ENCODE assay signal across 10 cellular contexts in genomic region chr2:85468704-85469349, GRCh38. TPM values are rescaled to one million over a fixed set of nuclear protein-coding genes. Genes with fewer than 3 reads are reported as not detected.
DNase-seq lines count a peak whose midpoint lies in the region; ATAC-seq and TF ChIP-seq lines count a peak whose summit lies in the region.
"Had no signal": no experiment of that assay in that cellular context is flagged by ENCODE, and none has a peak within 500 bp of the region (broad histone marks: within the 10 kb centered on the region; RNA-seq: fewer than 3 reads in every experiment).

No MANE protein-coding gene starts in this region.

- peak; percentile 83 for DNase-seq in GM23338 (ENCODE audit: low spot score)
- DNase-seq in fibroblast of the conjunctiva (ENCODE audit: low read depth): peak; percentile 50
- DNase-seq in progenitor cell of endocrine pancreas (ENCODE audit: low spot score, unreplicated experiment): no peak
- DNase-seq in naive thymus-derived CD8-positive, alpha-beta T cell: no peak
- DNase-seq in T-helper 2 cell treated with Interferon-gamma antibody and Interleukin-4, amounts not matched to agents 5 μg/mL and 100 μg/mL, for 36 hours (ENCODE audit: low spot score): no peak
- DNase-seq: stimulated activated naive CD8-positive, alpha-beta T cell treated with anti-CD3 and anti-CD28 coated beads, Interleukin-15, Interleukin-2, amounts not matched to agents 100 U/mL and 50 U/mL, for 24 hours had no signal

- peak in 1 of 2 experiments; percentile 42; a peak in 2 of 4 replicates for TF ChIP-seq CTCF in GM23338 (conservative IDR thresholded peaks at IDR 0.05; ENCODE audit: low read depth in 2 of 2)
- TF ChIP-seq CTCF in OCI-LY3 (IDR thresholded peaks at IDR 0.05; ENCODE audit: low read depth, low read length): no peak
- no peak for TF ChIP-seq CTCF in progenitor cell of endocrine pancreas (IDR thresholded peaks at IDR 0.05; ENCODE audit: unreplicated experiment)

- ATAC-seq in GM23338 (peak; percentile 94), GM21619 (IDR thresholded peaks at IDR 0.05; ENCODE audit: unreplicated experiment) (no peak)
- ATAC-seq in naive thymus-derived CD8-positive, alpha-beta T cell: no peak
- no peak for ATAC-seq in stimulated activated memory B cell treated with anti-CD40 and anti-IgM and Interleukin-4, amounts not matched to agents 10 μg/mL and 1 μg/mL and 100 μg/mL, for 72 hours
- ATAC-seq: stimulated activated naive CD8-positive, alpha-beta T cell treated with anti-CD3 and anti-CD28 coated beads, Interleukin-15, Interleukin-2, amounts not matched to agents 100 U/mL and 50 U/mL, for 24 hours had no signal

- H3K4me1 ChIP-seq in GM23338 (ENCODE audit: insufficient read depth): peaks cover 12% of the 10 kb centered on the region
- peaks cover 9% of the 10 kb centered on the region for H3K4me1 ChIP-seq in OCI-LY3 (ENCODE audit: low read length)

- H4K20me1 ChIP-seq in GM23338 (replicated peaks; ENCODE audit: insufficient read depth) (no peaks in the 10 kb centered on the region), OCI-LY3 (ENCODE audit: insufficient read depth, low read length) (no peaks in the 10 kb centered on the region)

- H3K4me3 ChIP-seq in GM23338 (no peak overlapping the region), OCI-LY3 (ENCODE audit: low read length) (no peak overlapping the region)

- H3K27me3 Mint-ChIP-seq in GM23338 (ENCODE audit: insufficient read depth, low read depth, poor library complexity): peaks cover 1% of the 10 kb centered on the region
- no peaks in the 10 kb centered on the region for H3K27me3 Mint-ChIP-seq in progenitor cell of endocrine pancreas
- H3K27me3 Mint-ChIP-seq in naive thymus-derived CD8-positive, alpha-beta T cell: peaks cover 0 to 1% (median 0%) of the 10 kb centered on the region in 5 donors
- H3K27me3 Mint-ChIP-seq in stimulated activated memory B cell treated with anti-CD40 and anti-IgM and Interleukin-4, amounts not matched to agents 10 μg/mL and 1 μg/mL and 100 μg/mL, for 72 hours: no peaks in the 10 kb centered on the region
- no peaks in the 10 kb centered on the region for H3K27me3 Mint-ChIP-seq in T-helper 2 cell treated with Interferon-gamma antibody and Interleukin-4, amounts not matched to agents 5 μg/mL and 100 μg/mL, for 36 hours (ENCODE audit: low read depth)

- H3K27ac Mint-ChIP-seq in GM23338 (peak overlapping the region; percentile 70), progenitor cell of endocrine pancreas (peak overlapping the region; percentile 83)
- no peak overlapping the region for H3K27ac Mint-ChIP-seq in naive thymus-derived CD8-positive, alpha-beta T cell
- H3K27ac Mint-ChIP-seq in stimulated activated memory B cell treated with anti-CD40 and anti-IgM and Interleukin-4, amounts not matched to agents 10 μg/mL and 1 μg/mL and 100 μg/mL, for 72 hours: no peak overlapping the region
- no peak overlapping the region for H3K27ac Mint-ChIP-seq in T-helper 2 cell treated with Interferon-gamma antibody and Interleukin-4, amounts not matched to agents 5 μg/mL and 100 μg/mL, for 36 hours
- H3K27ac Mint-ChIP-seq: T-helper 1 cell treated with Interleukin-12 subunit alpha and Interleukin-12 subunit beta and Interleukin-4 antibody, amounts not matched to agents 30 μg/mL and 1 μg/mL, for 36 hours had no signal

- H3K27ac ChIP-seq in GM23338 (ENCODE audit: low read depth) (no peak overlapping the region), OCI-LY3 (ENCODE audit: low read length) (no peak overlapping the region)

- H3K27me3 ChIP-seq in GM23338 (ENCODE audit: insufficient read depth) (no peaks in the 10 kb centered on the region), OCI-LY3 (ENCODE audit: low read depth, low read length) (no peaks in the 10 kb centered on the region)

- no peaks in the 10 kb centered on the region for H3K9me3 ChIP-seq in OCI-LY3 (ENCODE audit: insufficient read depth, low read length)

- H3K36me3 ChIP-seq in GM23338 (ENCODE audit: insufficient read depth) (no peaks in the 10 kb centered on the region), OCI-LY3 (replicated peaks; ENCODE audit: low read depth, low read length) (no peaks in the 10 kb centered on the region)

- peaks cover 18% of the 10 kb centered on the region for H3K4me1 Mint-ChIP-seq in GM23338
- peaks cover 23% of the 10 kb centered on the region for H3K4me1 Mint-ChIP-seq in progenitor cell of endocrine pancreas (ENCODE audit: low read depth)
- H3K4me1 Mint-ChIP-seq in naive thymus-derived CD8-positive, alpha-beta T cell: peaks cover 0 to 8% (median 6%) of the 10 kb centered on the region in 4 donors
- H3K4me1 Mint-ChIP-seq in stimulated activated memory B cell treated with anti-CD40 and anti-IgM and Interleukin-4, amounts not matched to agents 10 μg/mL and 1 μg/mL and 100 μg/mL, for 72 hours: no peaks in the 10 kb centered on the region
- H3K4me1 Mint-ChIP-seq in T-helper 2 cell treated with Interferon-gamma antibody and Interleukin-4, amounts not matched to agents 5 μg/mL and 100 μg/mL, for 36 hours (ENCODE audit: low read depth): no peaks in the 10 kb centered on the region

- H3K4me2 ChIP-seq in GM23338 (peak overlapping the region; percentile 60), OCI-LY3 (ENCODE audit: low read length) (peak overlapping the region; percentile 20; the same call in 1 of the 2 replicates)

- H3K4me3 Mint-ChIP-seq in GM23338 (no peak overlapping the region), progenitor cell of endocrine pancreas (ENCODE audit: low read depth) (no peak overlapping the region)
- H3K4me3 Mint-ChIP-seq in naive thymus-derived CD8-positive, alpha-beta T cell: no peak overlapping the region
- H3K4me3 Mint-ChIP-seq in stimulated activated memory B cell treated with anti-CD40 and anti-IgM and Interleukin-4, amounts not matched to agents 10 μg/mL and 1 μg/mL and 100 μg/mL, for 72 hours: no peak overlapping the region
- H3K4me3 Mint-ChIP-seq in T-helper 2 cell treated with Interferon-gamma antibody and Interleukin-4, amounts not matched to agents 5 μg/mL and 100 μg/mL, for 36 hours: no peak overlapping the region
- H3K4me3 Mint-ChIP-seq: T-helper 1 cell treated with Interleukin-12 subunit alpha and Interleukin-12 subunit beta and Interleukin-4 antibody, amounts not matched to agents 30 μg/mL and 1 μg/mL, for 36 hours had no signal

- peak overlapping the region; percentile 3; the same call in 1 of the 2 replicates for H2AFZ ChIP-seq in GM23338
- H2AFZ ChIP-seq in OCI-LY3 (ENCODE audit: low read depth, low read length): no peak overlapping the region

- POLR2A ChIA-PET in naive thymus-derived CD8-positive, alpha-beta T cell (lab: Charles Lee): no interaction called here

- no peaks in the 10 kb centered on the region for H3K9me2 ChIP-seq in GM23338 (ENCODE audit: insufficient read depth)

- H3K9ac ChIP-seq in OCI-LY3 (ENCODE audit: low read length): no peak overlapping the region

- no peaks in the 10 kb centered on the region for H3K9me3 Mint-ChIP-seq in GM23338
- H3K9me3 Mint-ChIP-seq in progenitor cell of endocrine pancreas (ENCODE audit: low read depth): no peaks in the 10 kb centered on the region
- H3K9me3 Mint-ChIP-seq in naive thymus-derived CD8-positive, alpha-beta T cell: no peaks in the 10 kb centered on the region
- no peaks in the 10 kb centered on the region for H3K9me3 Mint-ChIP-seq in stimulated activated memory B cell treated with anti-CD40 and anti-IgM and Interleukin-4, amounts not matched to agents 10 μg/mL and 1 μg/mL and 100 μg/mL, for 72 hours
- H3K9me3 Mint-ChIP-seq in T-helper 2 cell treated with Interferon-gamma antibody and Interleukin-4, amounts not matched to agents 5 μg/mL and 100 μg/mL, for 36 hours: no peaks in the 10 kb centered on the region
- H3K9me3 Mint-ChIP-seq: T-helper 1 cell treated with Interleukin-12 subunit alpha and Interleukin-12 subunit beta and Interleukin-4 antibody, amounts not matched to agents 30 μg/mL and 1 μg/mL, for 36 hours had no signal

- H3F3A ChIP-seq in GM23338 (replicated peaks; ENCODE audit: low read depth): 0 out of 2 replicates have a peak, but pooled peaks cover 4% of the 10 kb centered on the region

- H3K79me2 ChIP-seq in GM23338 (replicated peaks; ENCODE audit: insufficient read depth) (no peaks in the 10 kb centered on the region), OCI-LY3 (ENCODE audit: low read length) (no peaks in the 10 kb centered on the region)

- H3K36me3 Mint-ChIP-seq in GM23338 (ENCODE audit: low read depth): no peaks in the 10 kb centered on the region
- H3K36me3 Mint-ChIP-seq in progenitor cell of endocrine pancreas (ENCODE audit: insufficient read depth): no peaks in the 10 kb centered on the region
- no peaks in the 10 kb centered on the region for H3K36me3 Mint-ChIP-seq in naive thymus-derived CD8-positive, alpha-beta T cell
- H3K36me3 Mint-ChIP-seq in stimulated activated memory B cell treated with anti-CD40 and anti-IgM and Interleukin-4, amounts not matched to agents 10 μg/mL and 1 μg/mL and 100 μg/mL, for 72 hours: no peaks in the 10 kb centered on the region
- no peaks in the 10 kb centered on the region for H3K36me3 Mint-ChIP-seq in T-helper 2 cell treated with Interferon-gamma antibody and Interleukin-4, amounts not matched to agents 5 μg/mL and 100 μg/mL, for 36 hours (ENCODE audit: low read depth)

RNA-seq across cellular contexts. Expression of gene SH2D6, which starts 50.3 kb away (rescaled TPM):
- not detected in 2 replicates for total RNA-seq in GM23338 (2014; rRNA removed; shearing (Covaris generic))
- polyA plus RNA-seq in GM23338 (2016; fragmentation: Nextera tagmentation; extraction: Ambion mirVana): 0.26 and 0.37 TPM in 2 replicates
- total RNA-seq in progenitor cell of endocrine pancreas: 0.29 and 0.71 TPM in 2 replicates
- total RNA-seq in naive thymus-derived CD8-positive, alpha-beta T cell: 1 to 10 TPM; 1.3 to 2.2 TPM
- polyA plus RNA-seq in naive thymus-derived CD8-positive, alpha-beta T cell: not detected

RNA-seq across cellular contexts. Expression of gene CAPG, which starts 58.7 kb away (rescaled TPM):
- 75.2 and 88.7 TPM in 2 replicates for total RNA-seq in GM23338 (2014; rRNA removed; shearing (Covaris generic))
- polyA plus RNA-seq in GM23338 (2016; fragmentation: Nextera tagmentation; extraction: Ambion mirVana): 104 and 115 TPM in 2 replicates
- total RNA-seq in progenitor cell of endocrine pancreas: 56.1 and 56.5 TPM in 2 replicates
- total RNA-seq in naive thymus-derived CD8-positive, alpha-beta T cell: 1 to 10 TPM; 5.7 to 8.0 TPM
- 10 to 100 TPM; 15.7 to 18.6 (median 16.8) TPM for polyA plus RNA-seq in naive thymus-derived CD8-positive, alpha-beta T cell

Comparison
In these comparisons a context has a peak if more than half of its experiments do, and no peak if none do; other contexts are left out.
1. DNase-seq: peak in GM23338 (single experiment) and fibroblast of the conjunctiva (single experiment); none in progenitor cell of endocrine pancreas (single experiment), naive thymus-derived CD8-positive, alpha-beta T cell (0 of 10) and T-helper 2 cell treated with Interferon-gamma antibody and Interleukin-4, amounts not matched to agents 5 μg/mL and 100 μg/mL, for 36 hours (single experiment).
2. H3K27ac Mint-ChIP-seq: peak in GM23338 (single experiment) and progenitor cell of endocrine pancreas (single experiment); none in naive thymus-derived CD8-positive, alpha-beta T cell (0 of 10), stimulated activated memory B cell treated with anti-CD40 and anti-IgM and Interleukin-4, amounts not matched to agents 10 μg/mL and 1 μg/mL and 100 μg/mL, for 72 hours (single experiment) and T-helper 2 cell treated with Interferon-gamma antibody and Interleukin-4, amounts not matched to agents 5 μg/mL and 100 μg/mL, for 36 hours (single experiment).